Comparison of ENCODE assay signal across 7 cellular contexts in the genomic region with DNA sequence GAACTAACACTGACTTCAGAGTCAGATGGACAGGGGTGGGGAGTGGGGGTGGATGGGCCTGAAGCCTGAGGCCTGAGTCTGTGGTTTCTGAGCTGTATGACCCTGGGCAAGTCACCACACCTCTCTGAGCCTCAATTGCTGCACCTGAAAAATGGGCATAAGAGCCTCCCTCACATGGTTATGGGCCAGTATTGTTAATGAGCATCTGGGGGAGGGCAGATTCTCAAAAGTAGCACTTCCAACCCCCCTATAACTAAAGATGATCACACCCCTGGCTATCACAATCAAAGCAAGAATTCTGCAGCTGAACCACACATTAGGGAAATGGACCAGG.
"Had no signal": no experiment of that assay in that cellular context is flagged by ENCODE, and none has a peak within 500 bp of the region (broad histone marks: within the 10 kb centered on the region; RNA-seq: fewer than 3 reads in every experiment).

No MANE protein-coding gene starts in this region.

- FAIRE-seq: H1, H54, HTR-8/SVneo had no signal

- H3K4me2 ChIP-seq: GM23338 had no signal

- H2AFZ ChIP-seq: GM23338 had no signal

- DNase-seq: H9, HCEC 1CT, KG1 had no signal

- H3K4me3 ChIP-seq: GM23338 had no signal
